8 cellular contexts compared by ENCODE assay signal in the genomic region with DNA sequence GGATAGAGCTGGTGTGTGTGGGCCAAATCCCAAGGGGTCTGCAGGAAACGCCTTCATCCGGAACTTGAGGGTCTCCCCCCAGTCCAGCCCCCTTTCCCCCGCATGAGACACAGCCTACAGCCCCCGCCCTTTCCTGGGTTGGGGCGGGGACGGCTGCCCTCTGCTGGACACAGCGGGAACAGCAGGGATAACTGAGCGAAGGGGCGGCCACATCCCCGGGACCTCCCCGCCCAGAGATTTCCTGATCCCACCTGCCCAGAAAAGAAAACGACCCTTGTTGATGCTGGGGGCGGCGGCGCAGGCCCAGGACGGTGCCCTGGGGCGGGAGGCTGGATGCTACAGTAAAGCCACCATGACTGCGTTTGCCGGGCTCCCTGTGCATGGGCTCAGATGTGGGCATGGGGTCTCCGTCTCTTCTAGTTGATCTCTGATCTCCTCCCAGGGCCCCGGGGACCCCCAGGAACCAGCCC. TPM values are rescaled to one million over a fixed set of nuclear protein-coding genes. Genes with fewer than 3 reads are reported as not detected.
DNase-seq lines count a peak whose midpoint lies in the region; ATAC-seq and TF ChIP-seq lines count a peak whose summit lies in the region.
"Had no signal": no experiment of that assay in that cellular context is flagged by ENCODE, and none has a peak within 500 bp of the region (broad histone marks: within the 10 kb centered on the region; RNA-seq: fewer than 3 reads in every experiment).

No MANE protein-coding gene starts in this region.

- peaks cover 7 to 12% of the 10 kb centered on the region in 2 donors for H3K9me3 Mint-ChIP-seq in activated naive CD4-positive, alpha-beta T cell treated with anti-CD3 and anti-CD28 coated beads, Interleukin-2, amount 50 U/mL, for 72 hours

- DNase-seq in GM13976 (ENCODE audit: low spot score) (peak; percentile 92), SK-N-DZ (ENCODE audit: low spot score) (peak; percentile 56), hepatocyte (ENCODE audit: low spot score) (peak; percentile 53), NCI-H1417 treated with DMSO at 0.1 percent for 48 hours (lab: John Stamatoyannopoulos, UW) (no peak)
- DNase-seq in activated naive CD4-positive, alpha-beta T cell treated with anti-CD3 and anti-CD28 coated beads, Interleukin-2, amount 50 U/mL, for 72 hours (ENCODE audit: low spot score in 2 of 2): peak in 1 of 2 donors; percentile 78
- DNase-seq in stimulated activated CD4-positive, alpha-beta T cell treated with anti-CD3 and anti-CD28 coated beads, Interleukin-4, amount 100 ng/mL, for 4 hours: peak; percentile 35 to 67

- H3K27ac ChIP-seq in hepatocyte: no peak overlapping the region

- no peak overlapping the region for H3K4me2 ChIP-seq in hepatocyte

- WGBS in hepatocyte (ENCODE audit: low lambda C conversion rate, missing lambda C conversion rate): 7% methylated on average over 18 of the region's 21 CpGs

- H3K4me1 ChIP-seq in hepatocyte (ENCODE audit: insufficient read depth): no peaks in the 10 kb centered on the region

- H3K9me3 ChIP-seq in hepatocyte (ENCODE audit: low read depth): peaks cover 5% of the 10 kb centered on the region

- no peaks in the 10 kb centered on the region for H3K9me2 ChIP-seq in hepatocyte (replicated peaks; ENCODE audit: insufficient read depth)

- no peaks in the 10 kb centered on the region for H3K79me2 ChIP-seq in hepatocyte

- no peaks in the 10 kb centered on the region for H3K36me3 ChIP-seq in hepatocyte (replicated peaks; ENCODE audit: insufficient read depth, low read depth)

- in situ Hi-C loops in GM13976 (cut with MboI; ENCODE audit: low sequenced_read_pairs, unreplicated experiment): loop anchor here (10.0 kb wide), 1 partner anchor 93 kb away; no protein-coding TSS in a partner anchor

- TF ChIP-seq CTCF in GM13976 (IDR thresholded peaks at IDR 0.05; ENCODE audit: borderline replicate concordance, control extremely low read depth, extremely low read depth, insufficient read depth, missing control alignments): peak; percentile 97
- peak; percentile 95 for TF ChIP-seq CTCF in hepatocyte (IDR thresholded peaks at IDR 0.05; ENCODE audit: poor library complexity)

- no peak overlapping the region for H2AFZ ChIP-seq in hepatocyte

- no peak overlapping the region for H3K4me3 ChIP-seq in hepatocyte

- H3K36me3 Mint-ChIP-seq in activated naive CD4-positive, alpha-beta T cell treated with anti-CD3 and anti-CD28 coated beads, Interleukin-2, amount 50 U/mL, for 72 hours: peaks cover 12 to 20% of the 10 kb centered on the region in 2 donors

- no peaks in the 10 kb centered on the region for H4K20me1 ChIP-seq in hepatocyte (ENCODE audit: insufficient read depth, poor library complexity, severe bottlenecking)

- peak; percentile 63 to 79 for ATAC-seq in activated naive CD4-positive, alpha-beta T cell treated with anti-CD3 and anti-CD28 coated beads, Interleukin-2, amount 50 U/mL, for 72 hours
- no peak for ATAC-seq in HG02981 (IDR thresholded peaks at IDR 0.05; ENCODE audit: unreplicated experiment)

- no peak overlapping the region for H3K27ac Mint-ChIP-seq in activated naive CD4-positive, alpha-beta T cell treated with anti-CD3 and anti-CD28 coated beads, Interleukin-2, amount 50 U/mL, for 72 hours
- H3K27ac Mint-ChIP-seq: activated naive CD4-positive, alpha-beta T cell treated with anti-CD3 and anti-CD28 coated beads, Interleukin-2, amount 50 U/mL, for 24 hours had no signal

- peaks cover 80% of the 10 kb centered on the region for H3K27me3 ChIP-seq in hepatocyte

RNA-seq across cellular contexts. Expression of gene ONECUT3, which starts 14.2 kb away (rescaled TPM):
- not detected in 2 replicates for polyA plus RNA-seq in SK-N-DZ (2014; cell fraction: cytosol; rRNA removed)
- not detected in 2 replicates for polyA plus RNA-seq in SK-N-DZ (2014; cell fraction: nucleus; rRNA removed)
- total RNA-seq in activated naive CD4-positive, alpha-beta T cell treated with anti-CD3 and anti-CD28 coated beads, Interleukin-2, amount 50 U/mL, for 72 hours: not detected
- total RNA-seq in hepatocyte: 0.03 and 0.08 TPM in 2 replicates
- 0.06 and 0.09 TPM in 2 replicates for polyA plus RNA-seq in hepatocyte

RNA-seq across cellular contexts. Expression of gene ATP8B3, which starts 44.6 kb away (rescaled TPM):
- 0.10 and 0.32 TPM in 2 replicates for polyA plus RNA-seq in SK-N-DZ (2014; cell fraction: cytosol; rRNA removed)
- polyA plus RNA-seq in SK-N-DZ (2014; cell fraction: nucleus; rRNA removed): 0.12 and 1.7 TPM in 2 replicates
- total RNA-seq in activated naive CD4-positive, alpha-beta T cell treated with anti-CD3 and anti-CD28 coated beads, Interleukin-2, amount 50 U/mL, for 72 hours: 10 to 100 TPM; 11.7 to 28.7 TPM
- total RNA-seq in hepatocyte: 1.4 and 1.7 TPM in 2 replicates
- polyA plus RNA-seq in hepatocyte: 2.4 and 3.1 TPM in 2 replicates
